9 cellular contexts compared by ENCODE assay signal in the genomic region with DNA sequence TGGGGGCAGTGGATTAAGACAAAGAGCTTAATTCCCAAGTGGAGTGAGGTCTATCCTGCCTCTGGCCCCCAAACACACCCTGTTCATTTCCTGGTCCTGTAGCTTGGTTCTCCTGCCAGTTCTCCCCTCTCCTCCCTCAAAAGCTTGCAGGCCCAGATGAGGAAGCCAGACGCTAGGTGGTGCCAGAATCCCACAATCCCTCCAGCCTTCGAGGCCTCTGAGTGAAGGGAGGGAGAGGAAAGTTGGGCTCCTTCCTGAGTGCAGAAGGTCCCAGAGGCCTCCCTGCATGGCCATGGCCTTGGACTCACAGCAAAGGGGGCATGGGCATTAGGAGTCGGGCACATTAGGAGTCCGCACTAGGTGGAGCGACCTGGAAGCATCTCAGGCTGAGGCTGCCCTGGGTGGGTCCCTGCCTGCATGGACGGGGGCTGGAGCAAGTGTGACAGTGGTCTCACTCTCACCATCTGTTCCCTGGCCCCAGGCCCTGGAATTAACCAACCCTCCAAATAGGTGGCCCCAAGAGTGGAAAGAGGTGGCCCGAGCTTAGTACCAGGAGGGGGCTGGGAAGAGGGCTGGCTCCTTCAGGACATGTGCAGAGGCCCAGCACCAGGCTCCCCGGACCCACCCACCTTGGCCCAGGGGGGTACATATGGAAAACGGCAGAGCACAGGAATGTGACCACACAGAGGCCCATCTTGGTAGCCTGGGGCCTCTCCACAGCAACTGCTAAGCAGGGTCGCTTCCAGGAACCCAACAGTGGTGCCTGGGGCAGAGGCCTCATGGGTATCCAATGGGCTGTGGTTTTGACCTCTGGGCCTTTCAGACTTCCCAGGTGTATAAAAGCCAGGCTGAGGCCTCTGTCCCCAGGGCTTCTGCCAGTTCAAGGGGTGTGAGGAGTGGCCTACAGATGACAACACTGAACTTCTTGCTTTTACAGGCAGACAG. TPM values are rescaled to one million over a fixed set of nuclear protein-coding genes. Genes with fewer than 3 reads are reported as not detected.
DNase-seq lines count a peak whose midpoint lies in the region; ATAC-seq and TF ChIP-seq lines count a peak whose summit lies in the region.
"Had no signal": no experiment of that assay in that cellular context is flagged by ENCODE, and none has a peak within 500 bp of the region (broad histone marks: within the 10 kb centered on the region; RNA-seq: fewer than 3 reads in every experiment).

No MANE protein-coding gene starts in this region.

- H3K27ac ChIP-seq in SK-N-SH (ENCODE audit: low read depth in 2 of 2, low read length in 1 of 2) (no peak overlapping the region), esophagus muscularis mucosa (replicated peaks in 1 of 4) (no peak overlapping the region)

- POLR2A ChIA-PET in SK-N-SH (lab: Yijun Ruan, JAX) = no interaction called here

- ATAC-seq in HG02678 (IDR thresholded peaks at IDR 0.05; ENCODE audit: unreplicated experiment) = no peak
- no peak for ATAC-seq in GM19463 (IDR thresholded peaks at IDR 0.05; ENCODE audit: unreplicated experiment)

- H3K4me3 ChIP-seq in SK-N-SH (ENCODE audit: low read depth in 2 of 2, low read length in 1 of 2) = no peak overlapping the region; a peak in 1 of 4 replicates
- H3K4me3 ChIP-seq in esophagus muscularis mucosa = no peak overlapping the region

- H3K36me3 ChIP-seq in SK-N-SH (replicated peaks in 1 of 2; ENCODE audit: control insufficient read depth in 1 of 2, insufficient read depth in 2 of 2, low read length in 1 of 2) (no peaks in the 10 kb centered on the region), esophagus muscularis mucosa (no peaks in the 10 kb centered on the region)

- CTCF ChIA-PET in SK-N-SH (lab: Yijun Ruan, JAX) = interaction anchor here (0.7 to 25.9 kb wide), 42 partner anchors 8 to 443 kb away, joined by 3 to 481 read pairs (median 4); partner anchors contain the start of gene IL10RA

- intact Hi-C loops in esophagus muscularis mucosa (cut with DNase I) = loop anchor here (5.0 kb wide), 2 partner anchors 377 to 392 kb away; no protein-coding TSS in a partner anchor

- peak; percentile 83 for TF ChIP-seq RAD21 in SK-N-SH (IDR thresholded peaks at IDR 0.05; ENCODE audit: low read length)

- H3K9me2 ChIP-seq in SK-N-SH = no peaks in the 10 kb centered on the region

- no peaks in the 10 kb centered on the region for H3K79me2 ChIP-seq in SK-N-SH (ENCODE audit: insufficient read depth)

- no peak overlapping the region for H3K9ac ChIP-seq in SK-N-SH

- TF ChIP-seq EP300 in SK-N-SH (IDR thresholded peaks at IDR 0.05; ENCODE audit: borderline replicate concordance in 1 of 2, low read depth in 1 of 2, low read length in 1 of 2) (no peak), esophagus muscularis mucosa (IDR thresholded peaks at IDR 0.05) (no peak)

- TF ChIP-seq POLR2A in esophagus muscularis mucosa (IDR thresholded peaks at IDR 0.05; ENCODE audit: low read depth) = no peak

- DNase-seq in NCI-H1694 treated with DMSO at 0.1 percent for 48 hours (lab: John Stamatoyannopoulos, UW) = peak; percentile 27
- no peak for DNase-seq in NCI-H1694 (lab: John Stamatoyannopoulos, UW)
- DNase-seq in SK-N-SH = peak; percentile 74
- DNase-seq in esophagus muscularis mucosa (ENCODE audit: extremely low spot score) = no peak
- DNase-seq in non-pigmented ciliary epithelial cell (ENCODE audit: low read depth) = peak; percentile 36
- DNase-seq: CD4-positive, CD25-positive, alpha-beta regulatory T cell had no signal

- no peak overlapping the region for H3K4me2 ChIP-seq in SK-N-SH

- H3K9me3 ChIP-seq in SK-N-SH = no peaks in the 10 kb centered on the region
- H3K9me3 ChIP-seq in esophagus muscularis mucosa = no peaks in the 10 kb centered on the region

- no peak overlapping the region for H2AFZ ChIP-seq in SK-N-SH (ENCODE audit: low read depth)

- peaks cover 8 to 27% of the 10 kb centered on the region in 2 experiments; a peak in 2 of 4 replicates for H3K4me1 ChIP-seq in SK-N-SH (ENCODE audit: control insufficient read depth in 1 of 2, insufficient read depth in 2 of 2, low read depth in 1 of 2, low read length in 1 of 2)
- peaks cover 27 to 73% (median 65%) of the 10 kb centered on the region in 4 donors for H3K4me1 ChIP-seq in esophagus muscularis mucosa

- peak; percentile 60 for TF ChIP-seq CTCF in LNCAP (IDR thresholded peaks at IDR 0.05)
- TF ChIP-seq CTCF in SK-N-SH (IDR thresholded peaks at IDR 0.05) = peak; percentile 48
- peak in 2 of 3 experiments; percentile 31 to 41 for TF ChIP-seq CTCF in esophagus muscularis mucosa (IDR thresholded peaks at IDR 0.05)

- H3F3A ChIP-seq in SK-N-SH (replicated peaks; ENCODE audit: insufficient read depth) = no peaks in the 10 kb centered on the region

- H3K27me3 ChIP-seq in SK-N-SH (ENCODE audit: insufficient read depth) (no peaks in the 10 kb centered on the region), esophagus muscularis mucosa (peaks cover 0 to 18% (median 0%) of the 10 kb centered on the region in 4 donors)

- no peaks in the 10 kb centered on the region for H4K20me1 ChIP-seq in SK-N-SH (ENCODE audit: insufficient read depth)

- WGBS in SK-N-SH (ENCODE audit: low lambda C conversion rate) = 63% methylated on average over 8 of the region's 10 CpGs
- 69% methylated on average over 7 of the region's 10 CpGs for WGBS in esophagus muscularis mucosa

TF ChIP-seq in SK-N-SH, 30 proteins besides CTCF, POLR2A, EP300 and RAD21:
- TF ChIP-seq, protein P1, sequence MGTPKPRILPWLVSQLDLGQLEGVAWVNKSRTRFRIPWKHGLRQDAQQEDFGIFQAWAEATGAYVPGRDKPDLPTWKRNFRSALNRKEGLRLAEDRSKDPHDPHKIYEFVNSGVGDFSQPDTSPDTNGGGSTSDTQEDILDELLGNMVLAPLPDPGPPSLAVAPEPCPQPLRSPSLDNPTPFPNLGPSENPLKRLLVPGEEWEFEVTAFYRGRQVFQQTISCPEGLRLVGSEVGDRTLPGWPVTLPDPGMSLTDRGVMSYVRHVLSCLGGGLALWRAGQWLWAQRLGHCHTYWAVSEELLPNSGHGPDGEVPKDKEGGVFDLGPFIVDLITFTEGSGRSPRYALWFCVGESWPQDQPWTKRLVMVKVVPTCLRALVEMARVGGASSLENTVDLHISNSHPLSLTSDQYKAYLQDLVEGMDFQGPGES (IDR thresholded peaks at IDR 0.05; ENCODE audit: low read depth, low read length) = no peak
- peak; percentile 58 for TF ChIP-seq SMC3 (IDR thresholded peaks at IDR 0.05; ENCODE audit: low read depth, low read length)

RNA-seq across cellular contexts. Expression of gene FXYD2, which starts 5.2 kb away (rescaled TPM):
- polyA plus RNA-seq in SK-N-SH (2012; rRNA removed) = not detected in 2 replicates
- 0.03 TPM in 1 of 2 replicates, not detected in the other for polyA plus RNA-seq in SK-N-SH (2012; cell fraction: cytosol; rRNA removed)
- polyA plus RNA-seq in SK-N-SH (2012; cell fraction: nucleus; rRNA removed) = not detected in 2 replicates
- 1 to 10 TPM in 3 of 4 donors, under 1 TPM in 1; 0.52 to 5.8 (median 3.7) TPM for total RNA-seq in esophagus muscularis mucosa

RNA-seq across cellular contexts. Expression of gene DSCAML1, which starts 22.4 kb away (rescaled TPM):
- not detected in 2 replicates for polyA plus RNA-seq in SK-N-SH (2012; rRNA removed)
- under 0.01 TPM in 1 of 2 replicates, not detected in the other for polyA plus RNA-seq in SK-N-SH (2012; cell fraction: cytosol; rRNA removed)
- polyA plus RNA-seq in SK-N-SH (2012; cell fraction: nucleus; rRNA removed) = not detected in 2 replicates
- 1 to 10 TPM in 2 of 4 donors, under 1 TPM in 2; 0.50 to 5.8 (median 1.2) TPM for total RNA-seq in esophagus muscularis mucosa

RNA-seq across cellular contexts. Expression of gene FXYD6, which starts 57.1 kb away (rescaled TPM):
- 1.4 and 4.3 TPM in 2 replicates for polyA plus RNA-seq in SK-N-SH (2012; rRNA removed)
- 2.5 and 4.6 TPM in 2 replicates for polyA plus RNA-seq in SK-N-SH (2012; cell fraction: cytosol; rRNA removed)
- 0.56 and 1.6 TPM in 2 replicates for polyA plus RNA-seq in SK-N-SH (2012; cell fraction: nucleus; rRNA removed)
- 100 to 1,000 TPM in 2 of 4 donors, 10 to 100 TPM in 2; 78.9 to 105 (median 91.5) TPM for total RNA-seq in esophagus muscularis mucosa
- total RNA-seq: CD4-positive, CD25-positive, alpha-beta regulatory T cell had no signal
- polyA plus RNA-seq: CD4-positive, CD25-positive, alpha-beta regulatory T cell had no signal

Comparison
In these comparisons a context has a peak if more than half of its experiments do, and no peak if none do; other contexts are left out.
1. DNase-seq: peak in NCI-H1694 treated with DMSO at 0.1 percent for 48 hours (single experiment), SK-N-SH (single experiment) and non-pigmented ciliary epithelial cell (single experiment); none in NCI-H1694 (single experiment) and esophagus muscularis mucosa (single experiment).
2. Peak in every context shown above with its lines, with median percentiles within 50 percentile points of each other: CTCF ChIP-seq.